ENCODE assay signal across 11 cellular contexts in the genomic region with DNA sequence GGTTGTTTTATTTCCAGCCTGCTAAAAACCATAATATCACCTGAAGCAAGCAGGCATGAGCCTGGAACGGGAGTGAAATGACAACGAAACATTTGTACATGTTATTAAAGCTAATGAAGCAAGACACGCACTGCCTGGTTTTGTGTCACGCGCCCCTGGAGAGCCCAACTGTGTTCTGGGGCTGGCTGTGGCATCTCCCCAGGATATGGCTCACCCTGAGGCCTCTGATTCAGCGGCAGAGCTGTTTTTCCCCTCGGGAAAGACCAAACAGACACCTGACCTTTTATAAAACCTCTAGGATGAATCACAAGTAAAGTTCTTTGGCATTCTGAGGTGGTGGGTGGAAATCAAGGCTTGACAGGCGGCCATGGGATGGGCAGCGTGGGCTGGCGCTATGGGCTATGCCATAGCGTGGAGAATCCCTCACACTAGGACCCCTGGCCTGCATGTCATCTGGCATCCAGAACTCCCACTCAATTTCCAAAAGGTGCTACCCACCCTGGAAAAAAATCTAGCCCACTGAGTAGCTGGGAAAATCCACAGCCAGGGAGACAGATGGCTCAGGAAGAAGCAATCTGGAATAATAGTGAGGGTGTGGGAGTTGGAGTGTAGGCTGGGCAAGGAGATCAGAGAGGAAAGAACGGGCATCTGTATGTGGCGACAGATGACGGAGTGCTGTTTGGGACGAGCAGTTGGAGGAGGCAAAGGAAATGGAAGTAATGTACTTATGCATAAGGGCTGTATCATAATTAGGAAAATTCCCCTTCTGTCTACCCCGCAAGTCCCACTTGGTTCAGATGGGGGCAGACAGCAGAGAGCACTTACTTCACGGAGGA.
A peak's percentile ranks its signal among the peaks of the same experiment; 100 is the strongest.
DNase-seq lines count a peak whose midpoint lies in the region; TF ChIP-seq lines count a peak whose summit lies in the region.
"Had no signal": no experiment of that assay in that cellular context is flagged by ENCODE, and none has a peak within 500 bp of the region (broad histone marks: within the 10 kb centered on the region; RNA-seq: fewer than 3 reads in every experiment).

No MANE protein-coding gene starts in this region.

- no peak overlapping the region for H3K4me3 ChIP-seq in trophoblast cell (ENCODE audit: low read depth, low read length)
- H3K4me3 ChIP-seq: ascending aorta, skin epidermis had no signal

- H2AFZ ChIP-seq in trophoblast cell (ENCODE audit: insufficient read depth, low read length, poor library complexity) (no peak overlapping the region), H9 (ENCODE audit: low read length) (no peak overlapping the region)

- H3K27me3 Mint-ChIP-seq in nephron progenitor cell (ENCODE audit: low read depth, poor library complexity) (peaks cover 3% of the 10 kb centered on the region), H9 (ENCODE audit: low read depth) (no peaks in the 10 kb centered on the region; the same call in 1 of the 2 replicates)

- no peak overlapping the region for H4K12ac ChIP-seq in trophoblast cell (ENCODE audit: low read depth, low read length)

- H4K5ac ChIP-seq in H9 (ENCODE audit: insufficient read length, low read depth, low read length), result no peak overlapping the region

- WGBS in trophoblast cell (ENCODE audit: extremely low coverage, insufficient coverage, insufficient read length), result no CpG with 5 or more reads among the region's 17 CpGs
- no CpG with 5 or more reads among the region's 17 CpGs for WGBS in H9 (ENCODE audit: extremely low coverage, insufficient read length, low lambda C conversion rate)

- H3K79me2 ChIP-seq in trophoblast cell (ENCODE audit: control insufficient read depth, insufficient read depth, low read length, poor library complexity), result no peaks in the 10 kb centered on the region
- H3K79me2 ChIP-seq in H9 (ENCODE audit: insufficient read depth, low read length), result no peaks in the 10 kb centered on the region

- no peak overlapping the region for H2BK15ac ChIP-seq in H9 (ENCODE audit: low read depth, low read length)

- H2BK20ac ChIP-seq in H9 (ENCODE audit: low read depth, low read length, poor library complexity, severe bottlenecking), result no peak overlapping the region

- H2AK5ac ChIP-seq in trophoblast cell (ENCODE audit: low read length) (no peak overlapping the region), H9 (ENCODE audit: insufficient read length, low read length) (no peak overlapping the region)

- H3K14ac ChIP-seq in trophoblast cell (ENCODE audit: low read length), result no peak overlapping the region
- H3K14ac ChIP-seq in H9 (ENCODE audit: insufficient read depth, low read length), result no peak overlapping the region

- H3K79me1 ChIP-seq in trophoblast cell (ENCODE audit: low read length), result no peaks in the 10 kb centered on the region
- no peaks in the 10 kb centered on the region for H3K79me1 ChIP-seq in H9 (ENCODE audit: insufficient read depth, low read depth, low read length, poor library complexity, severe bottlenecking)

- no peaks in the 10 kb centered on the region for H4K20me1 ChIP-seq in H9 (ENCODE audit: control insufficient read depth, insufficient read depth, insufficient read length)

- H4K8ac ChIP-seq in trophoblast cell (ENCODE audit: low read depth, low read length), result no peak overlapping the region
- H4K8ac ChIP-seq in H9 (replicated peaks; ENCODE audit: insufficient read length, low read depth, low read length), result no peak overlapping the region

- H3T11ph ChIP-seq in H9 (ENCODE audit: low read length), result no peak overlapping the region

- H3K9ac ChIP-seq in trophoblast cell (ENCODE audit: low read length) (no peak overlapping the region), H9 (ENCODE audit: extremely low read depth, insufficient read length, low read length) (no peak overlapping the region)

- TF ChIP-seq CTCF in nephron progenitor cell (IDR thresholded peaks at IDR 0.05), result no peak
- TF ChIP-seq CTCF in H9 (conservative IDR thresholded peaks at IDR 0.05), result no peak

- H2BK5ac ChIP-seq in trophoblast cell (ENCODE audit: low read depth, low read length, poor library complexity) (no peak overlapping the region), H9 (ENCODE audit: insufficient read length, low read length) (no peak overlapping the region)

- peak overlapping the region; percentile 1 for H3K4me3 Mint-ChIP-seq in nephron progenitor cell
- no peak overlapping the region for H3K4me3 Mint-ChIP-seq in H9

- H3K27ac Mint-ChIP-seq in nephron progenitor cell (peak overlapping the region; percentile 73), H9 (no peak overlapping the region)

- H3K18ac ChIP-seq in trophoblast cell (ENCODE audit: low read length) (no peak overlapping the region), H9 (ENCODE audit: insufficient read length, low read depth, low read length) (no peak overlapping the region)

- no peak overlapping the region for H3K56ac ChIP-seq in H9 (ENCODE audit: insufficient read length, low read depth, low read length)

- H3K9me3 Mint-ChIP-seq in nephron progenitor cell (no peaks in the 10 kb centered on the region), H9 (no peaks in the 10 kb centered on the region)

- H3K27me3 ChIP-seq in trophoblast cell (ENCODE audit: insufficient read depth, low read length), result no peaks in the 10 kb centered on the region
- no peaks in the 10 kb centered on the region for H3K27me3 ChIP-seq in H9 (ENCODE audit: insufficient read depth, low read length)
- H3K27me3 ChIP-seq: ascending aorta had no signal

- H4K91ac ChIP-seq in trophoblast cell (ENCODE audit: low read depth, low read length) (no peak overlapping the region), H9 (ENCODE audit: insufficient read length, low read depth, low read length) (no peak overlapping the region)

- H3K4me1 ChIP-seq in trophoblast cell (ENCODE audit: control insufficient read depth in 1 of 2, insufficient read depth in 2 of 2, low read length in 2 of 2) (peaks cover 5 to 11% of the 10 kb centered on the region in 2 experiments), H9 (ENCODE audit: insufficient read depth, low read length) (no peaks in the 10 kb centered on the region)

- no peaks in the 10 kb centered on the region for H3K23me2 ChIP-seq in H9 (ENCODE audit: insufficient read length, low read depth, low read length, poor library complexity, severe bottlenecking)

- H2BK120ac ChIP-seq in trophoblast cell (ENCODE audit: insufficient read depth, low read length, poor library complexity), result no peak overlapping the region
- H2BK120ac ChIP-seq in H9 (ENCODE audit: low read depth, low read length, poor library complexity, severe bottlenecking), result no peak overlapping the region

- peaks cover 86% of the 10 kb centered on the region for H3K4me1 Mint-ChIP-seq in nephron progenitor cell
- peaks cover 5 to 15% of the 10 kb centered on the region in 2 experiments; a peak in 3 of 4 replicates for H3K4me1 Mint-ChIP-seq in H9

- no peak overlapping the region for H3K4me2 ChIP-seq in trophoblast cell (ENCODE audit: low read length)
- H3K4me2 ChIP-seq in H9 (ENCODE audit: insufficient read depth, insufficient read length, low read length), result no peak overlapping the region

- H3K27ac ChIP-seq in trophoblast cell (ENCODE audit: low read depth, low read length) (no peak overlapping the region), H9 (ENCODE audit: insufficient read length, low read depth, low read length) (no peak overlapping the region)
- H3K27ac ChIP-seq: ascending aorta, skin epidermis had no signal

- H3K9me3 ChIP-seq in trophoblast cell (ENCODE audit: insufficient read depth, low read depth, low read length), result no peaks in the 10 kb centered on the region
- H3K9me3 ChIP-seq in H9 (ENCODE audit: control insufficient read depth, low read depth, low read length), result no peaks in the 10 kb centered on the region
- H3K9me3 ChIP-seq: ascending aorta had no signal

- H2BK12ac ChIP-seq in trophoblast cell (ENCODE audit: low read length) (no peak overlapping the region), H9 (ENCODE audit: insufficient read length, low read depth, low read length) (no peak overlapping the region)

- H3K23ac ChIP-seq in trophoblast cell (ENCODE audit: low read length), result no peak overlapping the region
- no peak overlapping the region for H3K23ac ChIP-seq in H9 (ENCODE audit: insufficient read length, low read depth, low read length)

- DNase-seq in COLO829 (ENCODE audit: low spot score) (peak; percentile 89), NCI-H1694 treated with DMSO at 0.1 percent for 48 hours (lab: John Stamatoyannopoulos, UW) (peak; percentile 98), cerebellar nuclear complex (lab: John Stamatoyannopoulos, UW) (peak; percentile 14 to 75), nephron progenitor cell (no peak), trophoblast cell (no peak), H9 (no peak), NCI-H2081 treated with DMSO at 0.1 percent for 48 hours (lab: John Stamatoyannopoulos, UW) (no peak)
- no peak for DNase-seq in activated T-cell treated with anti-CD3 and anti-CD28 coated beads, Interleukin-2, amount 50 U/mL, for 1 hour
- DNase-seq: NCI-H2107 had no signal

- H3K36me3 Mint-ChIP-seq in nephron progenitor cell (ENCODE audit: low read depth) (peaks cover 26% of the 10 kb centered on the region), H9 (ENCODE audit: insufficient read depth in 1 of 3, low read depth in 3 of 3) (no peaks in the 10 kb centered on the region)

- no peaks in the 10 kb centered on the region for H3K36me3 ChIP-seq in trophoblast cell (ENCODE audit: control insufficient read depth in 1 of 2, insufficient read depth in 2 of 2, low read length in 2 of 2)
- H3K36me3 ChIP-seq: ascending aorta had no signal

- H3K4ac ChIP-seq in trophoblast cell (ENCODE audit: low read depth, low read length) (no peak overlapping the region), H9 (ENCODE audit: low read depth, low read length) (no peak overlapping the region)

Comparison
In these comparisons a context has a peak if more than half of its experiments do, and no peak if none do; other contexts are left out.
1. DNase-seq: peak in COLO829 (single experiment), NCI-H1694 treated with DMSO at 0.1 percent for 48 hours (single experiment) and cerebellar nuclear complex (2 of 2); none in nephron progenitor cell (single experiment), trophoblast cell (0 of 2), H9 (single experiment), NCI-H2081 treated with DMSO at 0.1 percent for 48 hours (single experiment) and activated T-cell treated with anti-CD3 and anti-CD28 coated beads, Interleukin-2, amount 50 U/mL, for 1 hour (single experiment).